13 cellular contexts compared by ENCODE assay signal in the genomic region with DNA sequence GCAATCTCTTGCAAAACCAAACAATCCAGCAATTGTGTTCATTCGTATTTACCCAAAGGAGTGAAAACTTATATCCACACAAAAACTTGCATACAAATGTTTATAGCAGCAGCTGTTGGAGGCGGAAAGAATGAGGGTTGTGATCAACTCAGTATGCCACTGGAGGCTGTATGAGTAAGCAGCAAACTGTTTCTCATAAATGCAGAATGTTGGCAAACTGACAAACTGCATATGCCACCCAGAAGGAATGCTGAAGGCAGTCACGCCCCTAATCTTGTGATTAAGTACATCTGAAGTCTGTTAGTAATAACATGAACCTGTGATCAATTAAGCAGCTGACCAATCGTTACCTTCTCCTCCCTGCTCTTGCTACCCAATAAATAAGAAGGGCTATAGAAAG.
DNase-seq lines count a peak whose midpoint lies in the region; ATAC-seq and TF ChIP-seq lines count a peak whose summit lies in the region.
"Had no signal": no experiment of that assay in that cellular context is flagged by ENCODE, and none has a peak within 500 bp of the region (broad histone marks: within the 10 kb centered on the region; RNA-seq: fewer than 3 reads in every experiment).

No MANE protein-coding gene starts in this region.

- H3K27me3 Mint-ChIP-seq in natural killer cell treated with Interleukin-12 subunit alpha and Interleukin-12 subunit beta and Interleukin-15 and Interleukin-18, amount 100 ng/mL, for 72 hours = peaks cover 9 to 12% of the 10 kb centered on the region in 2 donors
- H3K27me3 Mint-ChIP-seq: activated B cell treated with CpG ODN at 0.5 μM for 24 hours; activated naive CD8-positive, alpha-beta T cell treated with anti-CD3 and anti-CD28 coated beads for 36 hours had no signal

- no peaks in the 10 kb centered on the region for H3K9me3 Mint-ChIP-seq in natural killer cell treated with Interleukin-12 subunit alpha and Interleukin-12 subunit beta and Interleukin-15 and Interleukin-18, amount 100 ng/mL, for 72 hours
- H3K9me3 Mint-ChIP-seq: activated B cell treated with CpG ODN at 0.5 μM for 24 hours; stimulated activated effector memory CD8-positive, alpha-beta T cell treated with anti-CD3 and anti-CD28 coated beads, Interleukin-12 subunit alpha, Interleukin-12 subunit beta, amount 100 ng/mL, for 72 hours had no signal

- H3K27ac ChIP-seq in foreskin keratinocyte = peak overlapping the region; percentile 29
- H3K27ac ChIP-seq: BLaER1 treated with 17β-estradiol and CSF1 and Interleukin-3, amounts not matched to agents 10 nM and 100 nM had no signal

- peaks cover 35% of the 10 kb centered on the region for H3K4me1 ChIP-seq in foreskin keratinocyte
- H3K4me1 ChIP-seq: BLaER1 treated with 17β-estradiol and CSF1 and Interleukin-3, amounts not matched to agents 10 nM and 100 nM had no signal

- peaks cover 0 to 3% of the 10 kb centered on the region in 2 donors for H3K4me1 Mint-ChIP-seq in natural killer cell treated with Interleukin-12 subunit alpha and Interleukin-12 subunit beta and Interleukin-15 and Interleukin-18, amount 100 ng/mL, for 72 hours (ENCODE audit: low read depth in 2 of 2)

- peak; percentile 6 for TF ChIP-seq CTCF in foreskin keratinocyte (conservative IDR thresholded peaks at IDR 0.05)

- no peak overlapping the region for H3K4me3 Mint-ChIP-seq in natural killer cell treated with Interleukin-12 subunit alpha and Interleukin-12 subunit beta and Interleukin-15 and Interleukin-18, amount 100 ng/mL, for 72 hours
- H3K4me3 Mint-ChIP-seq: activated B cell treated with CpG ODN at 0.5 μM for 24 hours; activated naive CD8-positive, alpha-beta T cell treated with anti-CD3 and anti-CD28 coated beads for 36 hours; stimulated activated effector memory CD8-positive, alpha-beta T cell treated with anti-CD3 and anti-CD28 coated beads, Interleukin-12 subunit alpha, Interleukin-12 subunit beta, amount 100 ng/mL, for 72 hours had no signal

- H3K27ac Mint-ChIP-seq in natural killer cell treated with Interleukin-12 subunit alpha and Interleukin-12 subunit beta and Interleukin-15 and Interleukin-18, amount 100 ng/mL, for 72 hours = no peak overlapping the region
- H3K27ac Mint-ChIP-seq: activated B cell treated with CpG ODN at 0.5 μM for 24 hours; activated naive CD8-positive, alpha-beta T cell treated with anti-CD3 and anti-CD28 coated beads for 36 hours; stimulated activated effector memory CD8-positive, alpha-beta T cell treated with anti-CD3 and anti-CD28 coated beads, Interleukin-12 subunit alpha, Interleukin-12 subunit beta, amount 100 ng/mL, for 72 hours had no signal

- H3K36me3 Mint-ChIP-seq in natural killer cell treated with Interleukin-12 subunit alpha and Interleukin-12 subunit beta and Interleukin-15 and Interleukin-18, amount 100 ng/mL, for 72 hours = no peaks in the 10 kb centered on the region
- H3K36me3 Mint-ChIP-seq: stimulated activated effector memory CD8-positive, alpha-beta T cell treated with anti-CD3 and anti-CD28 coated beads, Interleukin-12 subunit alpha, Interleukin-12 subunit beta, amount 100 ng/mL, for 72 hours had no signal

- H3K27me3 ChIP-seq in foreskin keratinocyte = no peaks in the 10 kb centered on the region
- H3K27me3 ChIP-seq: BLaER1 treated with 17β-estradiol and CSF1 and Interleukin-3, amounts not matched to agents 10 nM and 100 nM had no signal

- DNase-seq in stimulated activated CD4-positive, alpha-beta T cell treated with anti-CD3 and anti-CD28 coated beads, Interleukin-4, amount 100 ng/mL, for 24 hours = peak; percentile 14
- DNase-seq in stimulated activated CD4-positive, alpha-beta T cell treated with anti-CD3 and anti-CD28 coated beads, Interleukin-15, amount 100 ng/mL, for 24 hours = no peak
- DNase-seq in T1000 (lab: John Stamatoyannopoulos, UW) (peak; percentile 85), foreskin keratinocyte (peak; percentile 92 to 96)
- DNase-seq in natural killer cell treated with Interleukin-12 subunit alpha and Interleukin-12 subunit beta and Interleukin-15 and Interleukin-18, amount 100 ng/mL, for 72 hours (ENCODE audit: low spot score) = no peak
- DNase-seq in activated CD4-positive, alpha-beta T cell treated with anti-CD3 and anti-CD28 coated beads for 1 hour = no peak
- DNase-seq: activated B cell treated with CpG ODN at 0.5 μM for 24 hours; activated naive CD8-positive, alpha-beta T cell treated with anti-CD3 and anti-CD28 coated beads for 36 hours had no signal

- ATAC-seq in foreskin keratinocyte (peak; percentile 69), HG03354 (IDR thresholded peaks at IDR 0.05; ENCODE audit: poor library complexity, severe bottlenecking, unreplicated experiment) (no peak), GM21447 (IDR thresholded peaks at IDR 0.05; ENCODE audit: unreplicated experiment) (no peak)
- ATAC-seq in natural killer cell treated with Interleukin-12 subunit alpha and Interleukin-12 subunit beta and Interleukin-15 and Interleukin-18, amount 100 ng/mL, for 72 hours = no peak
- ATAC-seq: sciatic nerve; stimulated activated effector memory CD8-positive, alpha-beta T cell treated with anti-CD3 and anti-CD28 coated beads, Interleukin-12 subunit alpha, Interleukin-12 subunit beta, amount 100 ng/mL, for 72 hours had no signal

Comparison
In these comparisons a context has a peak if more than half of its experiments do, and no peak if none do; other contexts are left out.
1. DNase-seq: peak in stimulated activated CD4-positive, alpha-beta T cell treated with anti-CD3 and anti-CD28 coated beads, Interleukin-4, amount 100 ng/mL, for 24 hours (single experiment), T1000 (single experiment) and foreskin keratinocyte (2 of 2); none in stimulated activated CD4-positive, alpha-beta T cell treated with anti-CD3 and anti-CD28 coated beads, Interleukin-15, amount 100 ng/mL, for 24 hours (single experiment), natural killer cell treated with Interleukin-12 subunit alpha and Interleukin-12 subunit beta and Interleukin-15 and Interleukin-18, amount 100 ng/mL, for 72 hours (single experiment) and activated CD4-positive, alpha-beta T cell treated with anti-CD3 and anti-CD28 coated beads for 1 hour (single experiment).